Comparison of ENCODE assay signal across 28 cellular contexts in the genomic region with DNA sequence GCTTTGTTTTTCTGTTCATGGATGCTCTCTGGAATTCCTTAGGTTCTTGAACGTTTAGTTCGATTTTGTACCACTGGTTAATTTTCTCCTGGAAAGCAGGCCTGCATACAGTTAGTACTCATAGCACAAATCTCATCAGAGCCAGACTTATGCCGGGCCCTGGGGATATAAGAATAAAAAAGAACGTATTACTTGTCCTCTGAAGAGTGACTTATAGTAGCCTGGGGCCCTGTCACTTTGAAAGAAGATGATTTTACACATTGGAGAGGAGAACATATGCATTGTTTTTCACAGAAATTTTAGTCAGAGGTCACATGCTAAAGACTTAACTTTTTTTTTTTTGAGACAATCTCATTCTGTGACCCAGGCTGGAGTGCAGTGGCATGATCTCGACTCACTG.
"Had no signal": no experiment of that assay in that cellular context is flagged by ENCODE, and none has a peak within 500 bp of the region (broad histone marks: within the 10 kb centered on the region; RNA-seq: fewer than 3 reads in every experiment).

No MANE protein-coding gene starts in this region.

- H3K27ac Mint-ChIP-seq: activated CD4-positive, alpha-beta memory T cell treated with anti-CD3 and anti-CD28 coated beads, Interleukin-2, amount 10 ng/mL, durations not matched to agents 7 days and 5 days; activated CD8-positive, alpha-beta memory T cell treated with anti-CD3 and anti-CD28 coated beads, Interleukin-2, amount 10 ng/mL, durations not matched to agents 7 days and 5 days; activated naive CD8-positive, alpha-beta T cell treated with anti-CD3 and anti-CD28 coated beads for 36 hours; activated T-cell treated with anti-CD3 and anti-CD28 coated beads, Interleukin-2, amount 50 U/mL, for 72 hours; activated T-helper 17 cell treated with anti-CD3 and anti-CD28 coated beads, Interleukin-2, amount 50 U/mL, for 72 hours had no signal

- H3K27ac ChIP-seq: cardiac muscle cell, SK-N-MC, WERI-Rb-1 had no signal

- H3K36me3 ChIP-seq: cardiac muscle cell, WERI-Rb-1 had no signal

- H3K4me1 Mint-ChIP-seq: activated CD4-positive, alpha-beta memory T cell treated with anti-CD3 and anti-CD28 coated beads, Interleukin-2, amount 10 ng/mL, durations not matched to agents 7 days and 5 days; activated CD8-positive, alpha-beta memory T cell treated with anti-CD3 and anti-CD28 coated beads, Interleukin-2, amount 10 ng/mL, durations not matched to agents 7 days and 5 days; activated naive CD8-positive, alpha-beta T cell treated with anti-CD3 and anti-CD28 coated beads for 36 hours; activated T-helper 17 cell treated with anti-CD3 and anti-CD28 coated beads, Interleukin-2, amount 50 U/mL, for 72 hours had no signal

- H3K4me3 ChIP-seq: cardiac muscle cell, SK-N-MC had no signal

- ATAC-seq: activated CD8-positive, alpha-beta memory T cell treated with anti-CD3 and anti-CD28 coated beads, Interleukin-2, amount 10 ng/mL, durations not matched to agents 7 days and 5 days; activated T-cell treated with anti-CD3 and anti-CD28 coated beads, Interleukin-2, amount 50 U/mL, for 72 hours; activated T-helper 17 cell treated with anti-CD3 and anti-CD28 coated beads, Interleukin-2, amount 50 U/mL, for 72 hours; Panc1 had no signal

- H3K36me3 Mint-ChIP-seq: activated CD8-positive, alpha-beta memory T cell treated with anti-CD3 and anti-CD28 coated beads, Interleukin-2, amount 10 ng/mL, durations not matched to agents 7 days and 5 days; activated naive CD8-positive, alpha-beta T cell treated with anti-CD3 and anti-CD28 coated beads for 36 hours had no signal

- H3K27me3 ChIP-seq: cardiac muscle cell had no signal

- H3K4me3 Mint-ChIP-seq: activated CD4-positive, alpha-beta memory T cell treated with anti-CD3 and anti-CD28 coated beads, Interleukin-2, amount 10 ng/mL, durations not matched to agents 7 days and 5 days; activated CD8-positive, alpha-beta memory T cell treated with anti-CD3 and anti-CD28 coated beads, Interleukin-2, amount 10 ng/mL, durations not matched to agents 7 days and 5 days; activated naive CD8-positive, alpha-beta T cell treated with anti-CD3 and anti-CD28 coated beads for 36 hours; activated T-cell treated with anti-CD3 and anti-CD28 coated beads, Interleukin-2, amount 50 U/mL, for 72 hours; activated T-helper 17 cell treated with anti-CD3 and anti-CD28 coated beads, Interleukin-2, amount 50 U/mL, for 72 hours had no signal

- H3K9me3 Mint-ChIP-seq: activated CD4-positive, alpha-beta memory T cell treated with anti-CD3 and anti-CD28 coated beads, Interleukin-2, amount 10 ng/mL, durations not matched to agents 7 days and 5 days; activated naive CD8-positive, alpha-beta T cell treated with anti-CD3 and anti-CD28 coated beads for 36 hours; activated T-cell treated with anti-CD3 and anti-CD28 coated beads, Interleukin-2, amount 50 U/mL, for 72 hours had no signal

- DNase-seq: activated CD4-positive, alpha-beta memory T cell treated with anti-CD3 and anti-CD28 coated beads, Interleukin-2, amount 10 ng/mL, durations not matched to agents 7 days and 5 days; activated CD4-positive, alpha-beta T cell treated with anti-CD3 and anti-CD28 coated beads for 1 hour; activated CD4-positive, alpha-beta T cell treated with anti-CD3 and anti-CD28 coated beads for 48 hours; activated CD4-positive, CD25-positive, alpha-beta regulatory T cell; activated CD8-positive, alpha-beta memory T cell treated with anti-CD3 and anti-CD28 coated beads for 24 hours; activated CD8-positive, alpha-beta memory T cell treated with anti-CD3 and anti-CD28 coated beads, Interleukin-2, amount 10 ng/mL, durations not matched to agents 7 days and 5 days; activated CD8-positive, alpha-beta memory T cell treated with anti-CD3 and anti-CD28 coated beads, Interleukin-2, amount 50 U/mL, for 48 hours; activated effector memory CD4-positive, alpha-beta T cell treated with anti-CD3 and anti-CD28 coated beads, Interleukin-2, amount 50 U/mL, for 16 hours; activated naive CD4-positive, alpha-beta T cell; activated naive CD4-positive, alpha-beta T cell treated with anti-CD3 and anti-CD28 coated beads, Interleukin-2, amount 50 U/mL, for 16 hours; activated naive CD8-positive, alpha-beta T cell treated with anti-CD3 and anti-CD28 coated beads for 36 hours; activated T-cell treated with anti-CD3 and anti-CD28 coated beads, Interleukin-2, amount 50 U/mL, for 72 hours; amniotic stem cell; aorta; Karpas-422; KBM-7; NCI-H1105; NCI-H1417 treated with DMSO at 0.1 percent for 48 hours; NCI-H2081; NCI-H524 treated with DMSO at 0.1 percent for 48 hours; RPMI8226; SIG-M5; T1000; WERI-Rb-1 had no signal

- H3K27me3 Mint-ChIP-seq: activated CD4-positive, alpha-beta memory T cell treated with anti-CD3 and anti-CD28 coated beads, Interleukin-2, amount 10 ng/mL, durations not matched to agents 7 days and 5 days; activated CD8-positive, alpha-beta memory T cell treated with anti-CD3 and anti-CD28 coated beads, Interleukin-2, amount 10 ng/mL, durations not matched to agents 7 days and 5 days; activated naive CD8-positive, alpha-beta T cell treated with anti-CD3 and anti-CD28 coated beads for 36 hours; activated T-helper 17 cell treated with anti-CD3 and anti-CD28 coated beads, Interleukin-2, amount 50 U/mL, for 72 hours had no signal
